Comparison of ENCODE assay signal across 8 cellular contexts in genomic region chr3:171461087-171461917, GRCh38. TPM values are rescaled to one million over a fixed set of nuclear protein-coding genes. Genes with fewer than 3 reads are reported as not detected.
DNase-seq lines count a peak whose midpoint lies in the region; ATAC-seq and TF ChIP-seq lines count a peak whose summit lies in the region.

No MANE protein-coding gene starts in this region.

- peak; percentile 21 for ATAC-seq in GM18498 (IDR thresholded peaks at IDR 0.05; ENCODE audit: unreplicated experiment)
- peak; percentile 12 for ATAC-seq in WTC11

- H3K9me3 ChIP-seq in endodermal cell (ENCODE audit: control insufficient read depth, low read length) (no peaks in the 10 kb centered on the region), mucosa of stomach (ENCODE audit: control insufficient read depth, low read length) (no peaks in the 10 kb centered on the region), uterus (no peaks in the 10 kb centered on the region)

- POLR2A ChIA-PET in WTC11 (lab: Charles Lee) = no interaction called here

- H3K4me1 ChIP-seq in endodermal cell (ENCODE audit: control insufficient read depth, insufficient read depth, low read length) = peaks cover 8% of the 10 kb centered on the region
- H3K4me1 ChIP-seq in mucosa of stomach (ENCODE audit: control insufficient read depth, insufficient read depth, low read length) = peaks cover 18% of the 10 kb centered on the region
- H3K4me1 ChIP-seq in uterus = no peaks in the 10 kb centered on the region

- H3K4me1 Mint-ChIP-seq in WTC11 (peaks cover 33% of the 10 kb centered on the region), endodermal cell (peaks cover 45% of the 10 kb centered on the region)

- H3K4me3 Mint-ChIP-seq in WTC11 = peak overlapping the region; percentile 95
- H3K4me3 Mint-ChIP-seq in endodermal cell = peak overlapping the region; percentile 70

- intact Hi-C loops in uterus (cut with DNase I; ENCODE audit: low total_unique reads) = no loop called here

- TF ChIP-seq CTCF in LNCaP clone FGC (IDR thresholded peaks at IDR 0.05; ENCODE audit: control insufficient read depth, extremely low read depth, insufficient read depth) = no peak
- TF ChIP-seq CTCF in WTC11 (IDR thresholded peaks at IDR 0.05) = no peak
- TF ChIP-seq CTCF in endodermal cell (conservative IDR thresholded peaks at IDR 0.05) = no peak
- no peak for TF ChIP-seq CTCF in uterus (IDR thresholded peaks at IDR 0.05)

- H3K36me3 Mint-ChIP-seq in WTC11 (peaks cover 7% of the 10 kb centered on the region; the same call in 1 of the 2 replicates), endodermal cell (ENCODE audit: low read depth) (no peaks in the 10 kb centered on the region)

- H3K36me3 ChIP-seq in endodermal cell (ENCODE audit: control insufficient read depth, insufficient read depth, low read length) = no peaks in the 10 kb centered on the region
- H3K36me3 ChIP-seq in mucosa of stomach (ENCODE audit: control insufficient read depth, insufficient read depth, low read length) = no peaks in the 10 kb centered on the region
- no peaks in the 10 kb centered on the region for H3K36me3 ChIP-seq in uterus

- TF ChIP-seq POLR2A in uterus (IDR thresholded peaks at IDR 0.05) = no peak

- CTCF ChIA-PET in WTC11 (lab: Charles Lee) = interaction anchor here (0.5 to 1.7 kb wide), 8 partner anchors 8 to 311 kb away, joined by 3 to 10 read pairs (median 3); no protein-coding TSS in a partner anchor

- H3K9ac ChIP-seq in endodermal cell (ENCODE audit: extremely low read depth, low read length, poor library complexity, severe bottlenecking) (no peak overlapping the region), mucosa of stomach (ENCODE audit: low read length) (peak overlapping the region; percentile 73)

- H3K27ac ChIP-seq in endodermal cell (ENCODE audit: low read depth, low read length) (peak overlapping the region; percentile 18), uterus (peak overlapping the region; percentile 68 to 72)

- peak overlapping the region; percentile 78 for H3K4me3 ChIP-seq in LNCaP clone FGC (ENCODE audit: low read depth, low read length)
- peak overlapping the region; percentile 88 for H3K4me3 ChIP-seq in endodermal cell (ENCODE audit: low read length)
- H3K4me3 ChIP-seq in mucosa of stomach (ENCODE audit: low read length) = peak overlapping the region; percentile 88
- peak overlapping the region; percentile 52 to 61 for H3K4me3 ChIP-seq in uterus

- peak overlapping the region; percentile 82 for H3K27ac Mint-ChIP-seq in WTC11
- peak overlapping the region; percentile 45 for H3K27ac Mint-ChIP-seq in endodermal cell

- DNase-seq in H4 (ENCODE audit: low spot score) (peak; percentile 17), LNCaP clone FGC (ENCODE audit: low read depth) (peak; percentile 23), WTC11 (ENCODE audit: low spot score) (no peak), endodermal cell (no peak), uterus (peak in 1 of 2 donors; percentile 42), dedifferentiated amniotic fluid mesenchymal stem cell (ENCODE audit: extremely low spot score) (no peak)

- H3K9me3 Mint-ChIP-seq in WTC11 (peaks cover 8% of the 10 kb centered on the region), endodermal cell (no peaks in the 10 kb centered on the region)

- WGBS in endodermal cell (ENCODE audit: insufficient coverage in 1 of 2, insufficient read length in 1 of 2), 2 experiments = 3 to 6% methylated on average over 16 to 22 of the region's 22 CpGs

- H3K27me3 ChIP-seq in endodermal cell (ENCODE audit: control insufficient read depth, insufficient read depth, low read length, poor library complexity, severe bottlenecking) (peaks cover 54% of the 10 kb centered on the region), mucosa of stomach (ENCODE audit: control insufficient read depth, insufficient read depth, low read length) (no peaks in the 10 kb centered on the region), uterus (no peaks in the 10 kb centered on the region)

- H3K27me3 Mint-ChIP-seq in WTC11 (ENCODE audit: low read depth) (no peaks in the 10 kb centered on the region), endodermal cell (ENCODE audit: insufficient read depth) (peaks cover 62% of the 10 kb centered on the region)

TF ChIP-seq in WTC11, 78 proteins besides CTCF, POLR2A, EP300 and RAD21:
- TF ChIP-seq E2F4 (CRISPR knock-in tag; IDR thresholded peaks at IDR 0.05; ENCODE audit: borderline replicate concordance, low read depth) (no peak), NFATC4 (CRISPR knock-in tag; IDR thresholded peaks at IDR 0.05) (no peak), MYBL2 (CRISPR knock-in tag; IDR thresholded peaks at IDR 0.05) (peak; percentile 67; the same call in 1 of the 2 replicates), FOXK1 (CRISPR knock-in tag; IDR thresholded peaks at IDR 0.05) (0 out of 2 replicates have a peak, but pooled peaks have one; percentile 35), CREB1 (CRISPR knock-in tag; IDR thresholded peaks at IDR 0.05) (no peak), MXD4 (CRISPR knock-in tag; IDR thresholded peaks at IDR 0.05; ENCODE audit: borderline replicate concordance) (no peak), GABPB1 (CRISPR knock-in tag; IDR thresholded peaks at IDR 0.05) (no peak), CREM (CRISPR knock-in tag; IDR thresholded peaks at IDR 0.05) (no peak), ZNF396 (CRISPR knock-in tag; IDR thresholded peaks at IDR 0.05; ENCODE audit: borderline replicate concordance) (no peak), ZNF671 (CRISPR knock-in tag; IDR thresholded peaks at IDR 0.05) (no peak), ZBTB43 (CRISPR knock-in tag; IDR thresholded peaks at IDR 0.05) (peak; percentile 68; the same call in 1 of the 2 replicates), FOXP1 (CRISPR knock-in tag; IDR thresholded peaks at IDR 0.05; ENCODE audit: borderline replicate concordance) (0 out of 2 replicates have a peak, but pooled peaks have one; percentile 7), SP1 (CRISPR knock-in tag; conservative IDR thresholded peaks at IDR 0.05) (no peak), TCF7 (CRISPR knock-in tag; IDR thresholded peaks at IDR 0.05; ENCODE audit: low read depth) (0 out of 2 replicates have a peak, but pooled peaks have one; percentile 33)
TF ChIP-seq in WTC11: peak in this region for 5.

RNA-seq across cellular contexts. Expression of gene TNIK, which starts 1.1 kb away (rescaled TPM):
- total RNA-seq in H4 (2014; rRNA removed; shearing (Covaris generic)) = 0.62 and 5.5 TPM in 2 replicates
- total RNA-seq in WTC11 (2021) (50.3 to 53.0 TPM (median 51.9 TPM) in 3 replicates), endodermal cell (10 to 100 TPM; 12.2 to 14.9 TPM), uterus (10 to 100 TPM in 1 of 4 donors, 1 to 10 TPM in 3; 1.5 to 20.3 (median 7.7) TPM)
- 30.1 TPM for polyA plus RNA-seq in endodermal cell (2013, experiment 1 of 2)
- 33.0 TPM for polyA plus RNA-seq in endodermal cell (2013, experiment 2 of 2)

Comparison
In these comparisons a context has a peak if more than half of its experiments do, and no peak if none do; other contexts are left out.
1. DNase-seq: peak in H4 (single experiment) and LNCaP clone FGC (single experiment); none in WTC11 (single experiment), endodermal cell (single experiment) and dedifferentiated amniotic fluid mesenchymal stem cell (single experiment).
2. Peak in every context shown above with its lines, with median percentiles within 50 percentile points of each other: H3K4me3 ChIP-seq.